17 cellular contexts compared by ENCODE assay signal in the genomic region with DNA sequence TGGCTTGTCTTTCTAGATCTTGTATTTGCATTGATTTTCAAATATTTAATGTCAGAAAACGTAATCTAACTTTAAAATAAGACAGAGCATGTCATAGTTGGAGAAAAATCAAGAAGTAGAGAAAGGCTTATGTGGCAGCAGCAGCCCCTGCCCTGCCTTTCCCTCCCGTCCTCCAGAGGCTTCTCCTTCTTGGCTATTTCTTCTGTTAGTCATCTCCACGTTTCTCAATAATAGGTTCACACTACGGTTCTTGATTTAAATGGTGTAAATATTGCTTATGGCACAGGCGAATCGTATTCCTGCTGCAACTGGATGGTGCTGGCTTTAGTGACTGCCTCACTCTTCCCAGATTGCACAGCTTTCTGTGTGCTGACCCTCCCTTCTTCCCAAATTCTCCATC. TPM values are rescaled to one million over a fixed set of nuclear protein-coding genes. Genes with fewer than 3 reads are reported as not detected.
DNase-seq lines count a peak whose midpoint lies in the region; ATAC-seq and TF ChIP-seq lines count a peak whose summit lies in the region.
"Had no signal": no experiment of that assay in that cellular context is flagged by ENCODE, and none has a peak within 500 bp of the region (broad histone marks: within the 10 kb centered on the region; RNA-seq: fewer than 3 reads in every experiment).

No MANE protein-coding gene starts in this region.

- no peak for TF ChIP-seq CTCF in chondrocyte (IDR thresholded peaks at IDR 0.05)
- no peak for TF ChIP-seq CTCF in GM13976 (IDR thresholded peaks at IDR 0.05; ENCODE audit: borderline replicate concordance, control extremely low read depth, extremely low read depth, insufficient read depth, missing control alignments)

- H3K27ac Mint-ChIP-seq in chondrocyte (ENCODE audit: unreplicated experiment): peak overlapping the region; percentile 49
- H3K27ac Mint-ChIP-seq: endodermal cell had no signal

- no peak for ATAC-seq in HG03439 (IDR thresholded peaks at IDR 0.05; ENCODE audit: unreplicated experiment)
- ATAC-seq: activated CD8-positive, alpha-beta T cell treated with anti-CD3 and anti-CD28 coated beads, Interleukin-2, amount 10 ng/mL, durations not matched to agents 7 days and 5 days; right cardiac atrium had no signal

- no peaks in the 10 kb centered on the region for H3K27me3 Mint-ChIP-seq in chondrocyte (ENCODE audit: low read depth)

- DNase-seq in AG20443 (ENCODE audit: low spot score): peak; percentile 83
- DNase-seq in HCEC 1CT: peak; percentile 65
- DNase-seq in chondrocyte (ENCODE audit: low spot score): no peak
- DNase-seq in non-pigmented ciliary epithelial cell (ENCODE audit: low read depth): peak; percentile 14
- no peak for DNase-seq in COR-L47 (lab: John Stamatoyannopoulos, UW)
- DNase-seq in GM13976 (ENCODE audit: low spot score): no peak
- DNase-seq: activated CD8-positive, alpha-beta T cell treated with anti-CD3 and anti-CD28 coated beads, Interleukin-2, amount 10 ng/mL, durations not matched to agents 7 days and 5 days; activated effector memory CD4-positive, alpha-beta T cell treated with anti-CD3 and anti-CD28 coated beads, Interleukin-2, amount 50 U/mL, for 16 hours; Caco-2; endodermal cell; GF-D8; kidney; NCI-H1092; PC-9; stimulated activated CD4-positive, alpha-beta T cell treated with anti-CD3 and anti-CD28 coated beads, Interleukin-1b, Interleukin-23, amount 100 ng/mL, for 48 hours had no signal

- peaks cover 16% of the 10 kb centered on the region for H3K36me3 Mint-ChIP-seq in chondrocyte (ENCODE audit: low read depth)

- H3K4me1 Mint-ChIP-seq in chondrocyte (ENCODE audit: low read depth): peaks cover 12% of the 10 kb centered on the region
- H3K4me1 Mint-ChIP-seq: endodermal cell had no signal

- no peak overlapping the region for H3K4me3 Mint-ChIP-seq in chondrocyte (ENCODE audit: unreplicated experiment)
- H3K4me3 Mint-ChIP-seq: activated CD8-positive, alpha-beta T cell treated with anti-CD3 and anti-CD28 coated beads, Interleukin-2, amount 10 ng/mL, durations not matched to agents 7 days and 5 days; endodermal cell had no signal

- H3K9me3 Mint-ChIP-seq in chondrocyte (ENCODE audit: low read depth): no peaks in the 10 kb centered on the region
- H3K9me3 Mint-ChIP-seq: endodermal cell had no signal

- in situ Hi-C loops in GM13976 (cut with MboI; ENCODE audit: low sequenced_read_pairs, unreplicated experiment): no loop called here

RNA-seq across cellular contexts. Expression of gene SLC8B1, which starts 42.8 kb away (rescaled TPM):
- total RNA-seq in chondrocyte: 14.5 to 21.0 TPM (median 20.9 TPM) in 3 replicates

Comparison
In these comparisons a context has a peak if more than half of its experiments do, and no peak if none do; other contexts are left out.
1. DNase-seq: peak in AG20443 (single experiment), HCEC 1CT (single experiment) and non-pigmented ciliary epithelial cell (single experiment); none in chondrocyte (single experiment), COR-L47 (single experiment) and GM13976 (single experiment).